In genomic region chr12:122123051-122123760, GRCh38 we compare ENCODE assay signal across 1 cellular context.
A peak's percentile ranks its signal among the peaks of the same experiment; 100 is the strongest.
TF ChIP-seq lines count a peak whose summit lies in the region.

No MANE protein-coding gene starts in this region.

TF ChIP-seq in K562, 482 proteins besides CTCF, POLR2A, EP300 and RAD21 (continued from another document and continues in another):
- TF ChIP-seq ZNF407 (IDR thresholded peaks at IDR 0.05; ENCODE audit: low read depth) (no peak), RNF2 (IDR thresholded peaks at IDR 0.05) (no peak), VEZF1 (CRISPR knock-in tag; IDR thresholded peaks at IDR 0.05) (peak; percentile 30; the same call in 1 of the 2 replicates), MAZ (CRISPR knock-in tag; conservative IDR thresholded peaks at IDR 0.05 in 1 of 2, IDR thresholded peaks at IDR 0.05 in 1 of 2) (0 out of 4 replicates have a peak, but pooled peaks of 1 of the 2 experiments have one; percentile 46), SMC3 (conservative IDR thresholded peaks at IDR 0.05; ENCODE audit: insufficient read depth, low read depth, low read length) (peak; percentile 88), ZNF518B (CRISPR knock-in tag; IDR thresholded peaks at IDR 0.05) (no peak), MLLT1 (IDR thresholded peaks at IDR 0.05) (no peak), ATF3 (IDR thresholded peaks at IDR 0.05) (no peak), ATF3 (CRISPR knock-in tag; conservative IDR thresholded peaks at IDR 0.05) (no peak), SPI1 (IDR thresholded peaks at IDR 0.05; ENCODE audit: borderline replicate concordance, low read depth, low read length) (no peak), CREB3L1 (IDR thresholded peaks at IDR 0.05; ENCODE audit: borderline replicate concordance, low read depth) (no peak), STAG1 (CRISPR knock-in tag; IDR thresholded peaks at IDR 0.05; ENCODE audit: borderline replicate concordance) (peak; percentile 62; the same call in 1 of the 2 replicates), PTRF (tag; IDR thresholded peaks at IDR 0.05) (no peak), SMAD2 (IDR thresholded peaks at IDR 0.05; ENCODE audit: low read depth, low read length) (no peak), TCF15 (CRISPR knock-in tag; IDR thresholded peaks at IDR 0.05) (no peak), NFIX (CRISPR knock-in tag; IDR thresholded peaks at IDR 0.05; ENCODE audit: low read depth) (no peak), HDAC2 (IDR thresholded peaks at IDR 0.05) (no peak), TFAP4 (CRISPR knock-in tag; IDR thresholded peaks at IDR 0.05; ENCODE audit: borderline replicate concordance) (0 out of 2 replicates have a peak, but pooled peaks have one; percentile 36), ZNF316 (IDR thresholded peaks at IDR 0.05) (no peak), POLR2H (tag; IDR thresholded peaks at IDR 0.05; ENCODE audit: low read depth) (no peak), RFX1 (IDR thresholded peaks at IDR 0.05) (no peak), ZNF12 (CRISPR knock-in tag; IDR thresholded peaks at IDR 0.05) (no peak), SMAD4 (CRISPR knock-in tag; conservative IDR thresholded peaks at IDR 0.05) (no peak), PATZ1 (CRISPR knock-in tag; IDR thresholded peaks at IDR 0.05; ENCODE audit: borderline replicate concordance) (no peak), ZNF282 (CRISPR knock-in tag; IDR thresholded peaks at IDR 0.05) (no peak), ZNF592 (IDR thresholded peaks at IDR 0.05) (peak; percentile 65; the same call in 1 of the 2 replicates), U2AF2 (optimal IDR thresholded peaks at IDR 0.05; ENCODE audit: low read depth, low read length) (no peak), XRCC5 (IDR thresholded peaks at IDR 0.05; ENCODE audit: low read depth, low read length) (no peak; the same call in 1 of the 2 replicates), ZNF175 (CRISPR knock-in tag; IDR thresholded peaks at IDR 0.05; ENCODE audit: low read depth) (no peak)
